ENCODE assay signal across 25 cellular contexts in the genomic region with DNA sequence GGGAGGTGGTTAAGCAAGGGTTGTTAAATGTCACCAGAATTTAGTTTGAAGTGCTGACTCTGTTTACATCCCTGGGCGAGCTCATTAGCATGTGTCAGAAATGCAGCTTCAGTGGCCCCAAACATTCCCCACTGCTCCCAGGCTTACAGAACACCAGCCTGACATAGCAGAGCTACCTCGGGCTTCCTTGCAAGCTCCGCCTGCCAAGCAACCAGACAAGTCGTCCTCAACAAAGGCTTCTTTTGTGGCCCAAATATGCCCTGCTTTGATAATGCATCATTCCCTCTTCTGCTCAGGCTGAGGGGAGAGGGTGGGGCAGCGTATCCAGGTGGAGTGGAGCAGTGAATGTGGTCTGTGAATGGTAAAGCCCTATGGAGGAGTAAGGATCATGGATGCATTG.
"Had no signal": no experiment of that assay in that cellular context is flagged by ENCODE, and none has a peak within 500 bp of the region (broad histone marks: within the 10 kb centered on the region; RNA-seq: fewer than 3 reads in every experiment).

No MANE protein-coding gene starts in this region.

- DNase-seq: activated CD4-positive, alpha-beta T cell treated with anti-CD3 and anti-CD28 coated beads for 36 hours; activated CD4-positive, alpha-beta T cell treated with anti-CD3 and anti-CD28 coated beads, Interleukin-2, amount 10 ng/mL, durations not matched to agents 7 days and 5 days; activated CD4-positive, alpha-beta T cell treated with anti-CD3 and anti-CD28 coated beads, Interleukin-2, amount 50 U/mL, for 48 hours; activated CD8-positive, alpha-beta T cell treated with anti-CD3 and anti-CD28 coated beads, Interleukin-2, amount 10 ng/mL, durations not matched to agents 7 days and 5 days; activated gamma-delta T cell treated with Interleukin-2 at 50 U/mL for 16 hours; activated naive CD4-positive, alpha-beta T cell treated with anti-CD3 and anti-CD28 coated beads for 36 hours; activated T-cell treated with anti-CD3 and anti-CD28 coated beads, Interleukin-2, amount 50 U/mL, for 24 hours; body of pancreas; caudate nucleus; cerebellar nuclear complex; NCI-H1048; NCI-H1105 treated with DMSO at 0.1 percent for 48 hours; NCI-H1436; NCI-H1694; NCI-H1930; NCI-H2081 treated with DMSO at 0.1 percent for 48 hours; NCI-H2171; NCI-H510A; NCI-H748 treated with DMSO at 0.1 percent for 48 hours; NK-92 treated with Interleukin-12 subunit alpha and Interleukin-12 subunit beta, amount 100 ng/mL, for 24 hours; PC-9; SIG-M5; SW 1271 had no signal

- H3K36me3 ChIP-seq: adrenal gland had no signal

- H3K27ac ChIP-seq: adrenal gland, body of pancreas, PC-9, RWPE1 had no signal

- H3K4me1 ChIP-seq: adrenal gland, body of pancreas had no signal

- H2AFZ ChIP-seq: PC-9 had no signal

- H3K4me3 ChIP-seq: adrenal gland, body of pancreas, PC-9 had no signal

- H3K9me3 ChIP-seq: adrenal gland, body of pancreas had no signal

- H3K4me2 ChIP-seq: PC-9 had no signal

- H3K27me3 ChIP-seq: adrenal gland, body of pancreas had no signal
